In genomic region chr4:35163189-35163588, GRCh38 we compare ENCODE assay signal across 34 cellular contexts.
"Had no signal": no experiment of that assay in that cellular context is flagged by ENCODE, and none has a peak within 500 bp of the region (broad histone marks: within the 10 kb centered on the region; RNA-seq: fewer than 3 reads in every experiment).

No MANE protein-coding gene starts in this region.

- H3K27me3 ChIP-seq: brain microvascular endothelial cell, MG63 had no signal

- H3K4me1 Mint-ChIP-seq: activated CD4-positive, alpha-beta memory T cell treated with anti-CD3 and anti-CD28 coated beads, Interleukin-2, amount 10 ng/mL, durations not matched to agents 7 days and 5 days; activated CD8-positive, alpha-beta memory T cell treated with anti-CD3 and anti-CD28 coated beads, Interleukin-2, amount 10 ng/mL, durations not matched to agents 7 days and 5 days; activated naive CD4-positive, alpha-beta T cell treated with anti-CD3 and anti-CD28 coated beads, Interleukin-2, amount 10 ng/mL, durations not matched to agents 7 days and 5 days; activated naive CD8-positive, alpha-beta T cell treated with anti-CD3 and anti-CD28 coated beads, Interleukin-2, amount 50 U/mL, for 24 hours had no signal

- H3K27ac ChIP-seq: brain microvascular endothelial cell, VCaP had no signal

- DNase-seq: activated CD4-positive, alpha-beta memory T cell treated with anti-CD3 and anti-CD28 coated beads, Interleukin-2, amount 10 ng/mL, durations not matched to agents 7 days and 5 days; activated CD4-positive, alpha-beta T cell treated with anti-CD3 and anti-CD28 coated beads for 1 hour; activated CD4-positive, alpha-beta T cell treated with anti-CD3 and anti-CD28 coated beads for 48 hours; activated CD4-positive, CD25-positive, alpha-beta regulatory T cell; activated CD8-positive, alpha-beta memory T cell treated with anti-CD3 and anti-CD28 coated beads for 24 hours; activated CD8-positive, alpha-beta memory T cell treated with anti-CD3 and anti-CD28 coated beads, Interleukin-2, amount 10 ng/mL, durations not matched to agents 7 days and 5 days; activated CD8-positive, alpha-beta memory T cell treated with anti-CD3 and anti-CD28 coated beads, Interleukin-2, amount 50 U/mL, for 48 hours; activated effector memory CD4-positive, alpha-beta T cell treated with Interleukin-2 at 50 U/mL for 16 hours; activated naive CD4-positive, alpha-beta T cell treated with anti-CD3 and anti-CD28 coated beads, Interleukin-2, amount 10 ng/mL, durations not matched to agents 7 days and 5 days; activated naive CD8-positive, alpha-beta T cell treated with anti-CD3 and anti-CD28 coated beads, Interleukin-2, amount 50 U/mL, for 24 hours; activated T-cell treated with anti-CD3 and anti-CD28 coated beads, Interleukin-2, amount 50 U/mL, for 48 hours; anterior cingulate cortex; brain microvascular endothelial cell; central memory CD4-positive, alpha-beta T cell; Kasumi-1; KG1; MG63; MV-4-11; NCI-H1092 treated with DMSO at 0.1 percent for 48 hours; NCI-H1417; NCI-H146; NCI-H187 treated with DMSO at 0.1 percent for 48 hours; NCI-H2081; NCI-H345; NCI-H524 treated with DMSO at 0.1 percent for 48 hours; NCI-H748 treated with DMSO at 0.1 percent for 48 hours; NK-92 treated with Interleukin-12 subunit alpha and Interleukin-12 subunit beta, amount 100 ng/mL, for 24 hours; Right ventricle myocardium superior; SW 1271; T-helper 1 cell; T-helper 2 cell; T-helper 9 cell had no signal

- H3K27me3 Mint-ChIP-seq: activated CD4-positive, alpha-beta memory T cell treated with anti-CD3 and anti-CD28 coated beads, Interleukin-2, amount 10 ng/mL, durations not matched to agents 7 days and 5 days; activated CD8-positive, alpha-beta memory T cell treated with anti-CD3 and anti-CD28 coated beads, Interleukin-2, amount 10 ng/mL, durations not matched to agents 7 days and 5 days; activated naive CD4-positive, alpha-beta T cell treated with anti-CD3 and anti-CD28 coated beads, Interleukin-2, amount 10 ng/mL, durations not matched to agents 7 days and 5 days; activated naive CD8-positive, alpha-beta T cell; activated naive CD8-positive, alpha-beta T cell treated with anti-CD3 and anti-CD28 coated beads, Interleukin-2, amount 50 U/mL, for 24 hours had no signal

- H3K9me3 ChIP-seq: MG63 had no signal

- H3K4me3 ChIP-seq: MG63 had no signal

- H3K27ac Mint-ChIP-seq: activated CD4-positive, alpha-beta memory T cell treated with anti-CD3 and anti-CD28 coated beads, Interleukin-2, amount 10 ng/mL, durations not matched to agents 7 days and 5 days; activated CD8-positive, alpha-beta memory T cell treated with anti-CD3 and anti-CD28 coated beads, Interleukin-2, amount 10 ng/mL, durations not matched to agents 7 days and 5 days; activated naive CD4-positive, alpha-beta T cell treated with anti-CD3 and anti-CD28 coated beads, Interleukin-2, amount 10 ng/mL, durations not matched to agents 7 days and 5 days; activated naive CD8-positive, alpha-beta T cell; activated naive CD8-positive, alpha-beta T cell treated with anti-CD3 and anti-CD28 coated beads, Interleukin-2, amount 50 U/mL, for 24 hours had no signal

- ATAC-seq: activated CD8-positive, alpha-beta memory T cell treated with anti-CD3 and anti-CD28 coated beads, Interleukin-2, amount 10 ng/mL, durations not matched to agents 7 days and 5 days; activated naive CD8-positive, alpha-beta T cell treated with anti-CD3 and anti-CD28 coated beads, Interleukin-2, amount 50 U/mL, for 24 hours had no signal

- H3K9me3 Mint-ChIP-seq: activated CD4-positive, alpha-beta memory T cell treated with anti-CD3 and anti-CD28 coated beads, Interleukin-2, amount 10 ng/mL, durations not matched to agents 7 days and 5 days; activated naive CD4-positive, alpha-beta T cell treated with anti-CD3 and anti-CD28 coated beads, Interleukin-2, amount 10 ng/mL, durations not matched to agents 7 days and 5 days had no signal

- H3K4me3 Mint-ChIP-seq: activated CD4-positive, alpha-beta memory T cell treated with anti-CD3 and anti-CD28 coated beads, Interleukin-2, amount 10 ng/mL, durations not matched to agents 7 days and 5 days; activated CD8-positive, alpha-beta memory T cell treated with anti-CD3 and anti-CD28 coated beads, Interleukin-2, amount 10 ng/mL, durations not matched to agents 7 days and 5 days; activated naive CD4-positive, alpha-beta T cell treated with anti-CD3 and anti-CD28 coated beads, Interleukin-2, amount 10 ng/mL, durations not matched to agents 7 days and 5 days; activated naive CD8-positive, alpha-beta T cell; activated naive CD8-positive, alpha-beta T cell treated with anti-CD3 and anti-CD28 coated beads, Interleukin-2, amount 50 U/mL, for 24 hours had no signal

- H3K36me3 ChIP-seq: brain microvascular endothelial cell, MG63 had no signal

- H3K36me3 Mint-ChIP-seq: activated CD8-positive, alpha-beta memory T cell treated with anti-CD3 and anti-CD28 coated beads, Interleukin-2, amount 10 ng/mL, durations not matched to agents 7 days and 5 days; activated naive CD4-positive, alpha-beta T cell treated with anti-CD3 and anti-CD28 coated beads, Interleukin-2, amount 10 ng/mL, durations not matched to agents 7 days and 5 days; activated naive CD8-positive, alpha-beta T cell had no signal
